19 cellular contexts compared by ENCODE assay signal in the genomic region with DNA sequence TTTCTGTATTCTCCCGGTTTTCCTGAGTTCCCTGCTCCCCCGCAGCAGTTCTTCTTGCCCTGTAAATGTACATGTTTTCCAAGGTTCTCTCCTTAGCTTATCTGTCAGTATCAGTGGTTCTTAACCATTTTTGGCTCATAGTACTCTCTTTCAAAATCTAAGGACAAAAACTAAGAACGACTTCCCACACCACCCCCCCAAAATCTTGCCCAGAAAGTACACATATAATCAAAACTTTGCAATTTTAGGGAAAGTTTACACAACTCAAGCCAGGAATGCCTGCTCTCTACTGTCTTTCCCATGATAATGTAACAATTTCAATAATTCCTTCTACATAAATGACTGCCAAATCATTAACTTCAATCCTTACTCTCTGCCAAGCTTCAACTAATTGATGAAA.
"Had no signal": no experiment of that assay in that cellular context is flagged by ENCODE, and none has a peak within 500 bp of the region (broad histone marks: within the 10 kb centered on the region; RNA-seq: fewer than 3 reads in every experiment).

No MANE protein-coding gene starts in this region.

- DNase-seq: activated B cell treated with CpG ODN at 0.5 μM for 24 hours; activated CD4-positive, alpha-beta T cell treated with anti-CD3 and anti-CD28 coated beads for 36 hours; activated CD4-positive, alpha-beta T cell treated with anti-CD3 and anti-CD28 coated beads, Interleukin-2, amount 50 U/mL, for 48 hours; activated gamma-delta T cell; activated naive CD4-positive, alpha-beta T cell treated with anti-CD3 and anti-CD28 coated beads, Interleukin-2, amount 50 U/mL, for 16 hours; activated naive CD8-positive, alpha-beta T cell treated with anti-CD3 and anti-CD28 coated beads, Interleukin-2, amount 50 U/mL, for 24 hours; cortex of kidney; gastrocnemius medialis; hypothalamus; occipital lobe; stimulated activated CD4-positive, alpha-beta T cell treated with anti-CD3 and anti-CD28 coated beads, Interleukin-15, amount 100 ng/mL, for 24 hours; stimulated activated naive B cell treated with anti-CD40 and anti-IgM and Interleukin-4, amounts not matched to agents 10 μg/mL and 1 μg/mL and 100 μg/mL, for 72 hours; T-helper 1 cell; T1000 had no signal

- H3K4me3 Mint-ChIP-seq: activated B cell treated with CpG ODN at 0.5 μM for 24 hours; activated CD4-positive, alpha-beta T cell treated with anti-CD3 and anti-CD28 coated beads for 36 hours; activated naive CD8-positive, alpha-beta T cell treated with anti-CD3 and anti-CD28 coated beads, Interleukin-2, amount 50 U/mL, for 24 hours; stimulated activated naive B cell treated with anti-CD40 and anti-IgM and Interleukin-4, amounts not matched to agents 10 μg/mL and 1 μg/mL and 100 μg/mL, for 72 hours; type B pancreatic cell had no signal

- ATAC-seq: activated CD4-positive, alpha-beta T cell treated with anti-CD3 and anti-CD28 coated beads for 36 hours; activated naive CD8-positive, alpha-beta T cell treated with anti-CD3 and anti-CD28 coated beads, Interleukin-2, amount 50 U/mL, for 24 hours; gastrocnemius medialis; sciatic nerve; stimulated activated naive B cell treated with anti-CD40 and anti-IgM and Interleukin-4, amounts not matched to agents 10 μg/mL and 1 μg/mL and 100 μg/mL, for 72 hours had no signal

- H3K4me3 ChIP-seq: cardiac muscle cell, gastrocnemius medialis, smooth muscle cell, thoracic aorta had no signal

- H3K4me2 ChIP-seq: smooth muscle cell had no signal

- H3K9me3 ChIP-seq: gastrocnemius medialis, thoracic aorta had no signal

- H3K27ac Mint-ChIP-seq: activated B cell treated with CpG ODN at 0.5 μM for 24 hours; activated CD4-positive, alpha-beta T cell treated with anti-CD3 and anti-CD28 coated beads for 36 hours; stimulated activated naive B cell treated with anti-CD40 and anti-IgM and Interleukin-4, amounts not matched to agents 10 μg/mL and 1 μg/mL and 100 μg/mL, for 72 hours had no signal

- H3K27me3 Mint-ChIP-seq: activated CD4-positive, alpha-beta T cell treated with anti-CD3 and anti-CD28 coated beads for 36 hours; activated naive CD8-positive, alpha-beta T cell treated with anti-CD3 and anti-CD28 coated beads, Interleukin-2, amount 50 U/mL, for 24 hours; type B pancreatic cell had no signal

- H3K9me3 Mint-ChIP-seq: activated B cell treated with CpG ODN at 0.5 μM for 24 hours; activated naive CD8-positive, alpha-beta T cell treated with anti-CD3 and anti-CD28 coated beads, Interleukin-2, amount 50 U/mL, for 24 hours; type B pancreatic cell had no signal

- H3K27ac ChIP-seq: cardiac muscle cell, gastrocnemius medialis, thoracic aorta had no signal

- H3K27me3 ChIP-seq: cardiac muscle cell, gastrocnemius medialis had no signal
